9 cellular contexts compared by ENCODE assay signal in the genomic region with DNA sequence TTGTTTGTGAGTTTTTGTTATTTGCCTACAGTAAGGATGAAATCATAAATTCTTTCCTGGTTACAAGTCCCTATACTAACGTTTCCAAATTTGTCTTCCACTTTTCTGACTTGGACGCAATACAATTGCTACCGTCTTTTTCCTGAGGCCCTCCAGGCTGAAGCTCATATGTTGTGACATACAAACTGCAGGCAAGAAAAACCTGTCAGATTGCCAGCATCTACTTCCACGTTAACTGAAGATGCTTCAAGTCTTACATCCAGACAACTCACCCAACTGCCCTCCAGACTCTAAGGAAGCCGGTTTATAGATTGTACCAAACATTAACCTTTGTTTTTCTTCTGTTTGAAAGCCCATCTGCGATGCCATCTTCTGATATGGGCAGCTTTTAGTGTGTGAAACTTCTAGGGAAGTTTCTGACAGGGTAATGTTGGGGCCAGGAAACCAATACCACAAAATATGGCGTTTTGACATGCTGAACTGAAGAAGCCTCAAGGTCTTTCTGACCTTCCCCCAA. TPM values are rescaled to one million over a fixed set of nuclear protein-coding genes. Genes with fewer than 3 reads are reported as not detected.
DNase-seq lines count a peak whose midpoint lies in the region; ATAC-seq and TF ChIP-seq lines count a peak whose summit lies in the region.
"Had no signal": no experiment of that assay in that cellular context is flagged by ENCODE, and none has a peak within 500 bp of the region (broad histone marks: within the 10 kb centered on the region; RNA-seq: fewer than 3 reads in every experiment).

No MANE protein-coding gene starts in this region.

- no peak for TF ChIP-seq CTCF in AG09319 (IDR thresholded peaks at IDR 0.05; ENCODE audit: low read depth, low read length)
- TF ChIP-seq CTCF in fibroblast of lung (conservative IDR thresholded peaks at IDR 0.05 in 1 of 2, IDR thresholded peaks at IDR 0.05 in 1 of 2; ENCODE audit: low read depth in 1 of 2, low read length in 2 of 2): no peak

- H3K9ac ChIP-seq in fibroblast of lung (ENCODE audit: insufficient read depth, low read length): no peak overlapping the region

- H2AFZ ChIP-seq in fibroblast of lung (ENCODE audit: low read length): no peak overlapping the region

- H4K20me1 ChIP-seq in fibroblast of lung (ENCODE audit: control insufficient read depth, extremely low read depth, insufficient read depth, low read length): no peaks in the 10 kb centered on the region

- H3K27me3 ChIP-seq in fibroblast of lung (ENCODE audit: control insufficient read depth, insufficient read depth, low read length): no peaks in the 10 kb centered on the region

- no peak overlapping the region for H3K27ac ChIP-seq in fibroblast of lung (ENCODE audit: insufficient read depth, low read length)

- H3K4me3 ChIP-seq in fibroblast of lung (replicated peaks in 1 of 4; ENCODE audit: control extremely low read depth in 1 of 4, insufficient read depth in 1 of 4, low read depth in 3 of 4, low read length in 4 of 4): no peak overlapping the region

- TF ChIP-seq POLR2A in erythroblast (IDR thresholded peaks at IDR 0.05; ENCODE audit: low read length): no peak

- H3K79me2 ChIP-seq in fibroblast of lung (ENCODE audit: control insufficient read depth, insufficient read depth, low read length): no peaks in the 10 kb centered on the region

- no peaks in the 10 kb centered on the region for H3K9me3 ChIP-seq in fibroblast of lung (ENCODE audit: control insufficient read depth, insufficient read depth, low read depth, low read length)

- peak overlapping the region; percentile 18 for H3K4me2 ChIP-seq in fibroblast of lung (ENCODE audit: extremely low read depth, insufficient read depth, low read length)

- H3K36me3 ChIP-seq in fibroblast of lung (ENCODE audit: control insufficient read depth, insufficient read depth, low read length): no peaks in the 10 kb centered on the region

- DNase-seq in AG09319 (ENCODE audit: extremely low read depth, low read depth) (peak; percentile 54), OCI-M1 (lab: John Stamatoyannopoulos, UW) (peak; percentile 22), fibroblast of lung (ENCODE audit: low read depth in 2 of 2) (peak; percentile 53 to 68), ureter (ENCODE audit: low spot score) (no peak), NCI-H1417 treated with DMSO at 0.1 percent for 48 hours (lab: John Stamatoyannopoulos, UW) (no peak), erythroblast (lab: John Stamatoyannopoulos, UW) (no peak)
- DNase-seq: DMS153 had no signal

- H3K4me1 ChIP-seq in fibroblast of lung (ENCODE audit: control insufficient read depth, extremely low read depth, insufficient read depth, low read length): no peaks in the 10 kb centered on the region

- ATAC-seq in GM19324 (IDR thresholded peaks at IDR 0.05; ENCODE audit: low FRiP score, unreplicated experiment): peak; percentile 49
- ATAC-seq in HG02938 (IDR thresholded peaks at IDR 0.05; ENCODE audit: unreplicated experiment): no peak

RNA-seq across cellular contexts. Expression of a gene that starts 21.4 kb away (rescaled TPM):
- total RNA-seq in fibroblast of lung (97.6 and 116 TPM in 2 replicates), ureter (124 TPM)
- polyA plus RNA-seq in fibroblast of lung: 150 and 209 TPM in 2 replicates
- polyA plus RNA-seq in fibroblast of lung (2012): 104 and 119 TPM in 2 replicates
- polyA minus RNA-seq in fibroblast of lung (ENCODE audit: low replicate concordance): 118 and 123 TPM in 2 replicates

Comparison
In these comparisons a context has a peak if more than half of its experiments do, and no peak if none do; other contexts are left out.
1. DNase-seq: peak in AG09319 (single experiment), OCI-M1 (single experiment) and fibroblast of lung (2 of 2); none in ureter (single experiment), NCI-H1417 treated with DMSO at 0.1 percent for 48 hours (single experiment) and erythroblast (0 of 2).